ENCODE assay signal across 25 cellular contexts in genomic region chr5:31680528-31680927, GRCh38. TPM values are rescaled to one million over a fixed set of nuclear protein-coding genes. Genes with fewer than 3 reads are reported as not detected.
DNase-seq lines count a peak whose midpoint lies in the region; ATAC-seq and TF ChIP-seq lines count a peak whose summit lies in the region.
"Had no signal": no experiment of that assay in that cellular context is flagged by ENCODE, and none has a peak within 500 bp of the region (broad histone marks: within the 10 kb centered on the region; RNA-seq: fewer than 3 reads in every experiment).

No MANE protein-coding gene starts in this region.

- H3K36me3 Mint-ChIP-seq in WTC11 = no peaks in the 10 kb centered on the region
- H3K36me3 Mint-ChIP-seq: naive thymus-derived CD4-positive, alpha-beta T cell had no signal

- POLR2A ChIA-PET in WTC11 (lab: Charles Lee) = no interaction called here

- no peaks in the 10 kb centered on the region for H3K9me3 Mint-ChIP-seq in WTC11
- H3K9me3 Mint-ChIP-seq: activated B cell treated with CpG ODN at 0.5 μM for 24 hours; CD4-positive, alpha-beta T cell had no signal

- no peak for TF ChIP-seq CTCF in WTC11 (IDR thresholded peaks at IDR 0.05)

- peak; percentile 57; the same call in 1 of the 2 replicates for ATAC-seq in WTC11
- ATAC-seq: left lung; naive thymus-derived CD4-positive, alpha-beta T cell; PC-3 had no signal

- no peak overlapping the region for H3K27ac Mint-ChIP-seq in WTC11
- H3K27ac Mint-ChIP-seq: activated B cell treated with CpG ODN at 0.5 μM for 24 hours; CD4-positive, alpha-beta T cell; naive thymus-derived CD4-positive, alpha-beta T cell had no signal

- H3K27me3 Mint-ChIP-seq in WTC11 (ENCODE audit: low read depth) = no peaks in the 10 kb centered on the region
- H3K27me3 Mint-ChIP-seq: activated B cell treated with CpG ODN at 0.5 μM for 24 hours; CD4-positive, alpha-beta T cell had no signal

- CTCF ChIA-PET in WTC11 (lab: Charles Lee) = interaction anchor here (1.9 kb wide), 1 partner anchor 15 kb away, joined by 4 read pairs; no protein-coding TSS in a partner anchor

- no peak overlapping the region for H3K4me3 Mint-ChIP-seq in WTC11
- H3K4me3 Mint-ChIP-seq: activated B cell treated with CpG ODN at 0.5 μM for 24 hours; CD4-positive, alpha-beta T cell; naive thymus-derived CD4-positive, alpha-beta T cell had no signal

- no peak for DNase-seq in WTC11 (ENCODE audit: low spot score)
- DNase-seq in globus pallidus (ENCODE audit: low spot score) = peak; percentile 40
- peak in 34 of 51 donors; percentile 3 to 76 (median 34) for DNase-seq in hypothalamus (lab: John Stamatoyannopoulos, UW)
- DNase-seq in substantia nigra (lab: John Stamatoyannopoulos, UW) = peak in 37 of 49 donors; percentile 4 to 74 (median 29)
- DNase-seq in AML-193 (lab: John Stamatoyannopoulos, UW) = no peak
- no peak for DNase-seq in H4 (ENCODE audit: low spot score)
- DNase-seq in ureter (ENCODE audit: low spot score) = no peak
- DNase-seq: activated B cell treated with CpG ODN at 0.5 μM for 24 hours; activated naive CD4-positive, alpha-beta T cell treated with Interleukin-2 at 50 U/mL for 16 hours; CD4-positive, alpha-beta T cell; cortex of kidney; esophagus squamous epithelium; foreskin melanocyte; GOT3; Kasumi-1; left lung; MV-4-11; naive thymus-derived CD4-positive, alpha-beta T cell; NCI-H1694; NCI-H510A treated with DMSO at 0.1 percent for 48 hours; NK-92 treated with Interleukin-12 subunit alpha and Interleukin-12 subunit beta, amount 100 ng/mL, for 24 hours; occipital lobe; PC-3; spleen; upper lobe of left lung had no signal

- no peak overlapping the region for H3K27ac ChIP-seq in substantia nigra (ENCODE audit: low read depth, low read length, poor library complexity, severe bottlenecking)
- H3K27ac ChIP-seq: esophagus squamous epithelium, left lung, spleen, upper lobe of left lung had no signal

- peaks cover 30% of the 10 kb centered on the region for H3K4me1 Mint-ChIP-seq in WTC11
- H3K4me1 Mint-ChIP-seq: activated B cell treated with CpG ODN at 0.5 μM for 24 hours had no signal

TF ChIP-seq in WTC11, 78 proteins besides CTCF, POLR2A, EP300 and RAD21:
- TF ChIP-seq ZNF423 (CRISPR knock-in tag; IDR thresholded peaks at IDR 0.05) (no peak), ESRRA (CRISPR knock-in tag; IDR thresholded peaks at IDR 0.05; ENCODE audit: borderline replicate concordance) (no peak), RELA (CRISPR knock-in tag; IDR thresholded peaks at IDR 0.05; ENCODE audit: borderline replicate concordance) (no peak), ZNF281 (CRISPR knock-in tag; IDR thresholded peaks at IDR 0.05) (no peak), NFYB (CRISPR knock-in tag; conservative IDR thresholded peaks at IDR 0.05; ENCODE audit: low read depth) (no peak), PREB (CRISPR knock-in tag; IDR thresholded peaks at IDR 0.05; ENCODE audit: borderline replicate concordance) (no peak), TEAD4 (CRISPR knock-in tag; IDR thresholded peaks at IDR 0.05) (no peak), ZNF512 (CRISPR knock-in tag; IDR thresholded peaks at IDR 0.05; ENCODE audit: borderline replicate concordance) (no peak)

RNA-seq across cellular contexts. Expression of gene PDZD2, which starts 41.6 kb away (rescaled TPM):
- total RNA-seq in WTC11 (2021) (7.1 to 11.4 TPM (median 7.5 TPM) in 3 replicates), ureter (7.8 TPM)
- 1.2 TPM in 2 replicates for total RNA-seq in H4 (2014; rRNA removed; shearing (Covaris generic))

Comparison
In these comparisons a context has a peak if more than half of its experiments do, and no peak if none do; other contexts are left out.
1. DNase-seq: peak in globus pallidus (single experiment), hypothalamus (34 of 51) and substantia nigra (37 of 49); none in WTC11 (single experiment), AML-193 (0 of 2), H4 (single experiment) and ureter (single experiment).